Comparison of ENCODE assay signal across 23 cellular contexts in genomic region chr7:96664793-96665192, GRCh38. TPM values are rescaled to one million over a fixed set of nuclear protein-coding genes. Genes with fewer than 3 reads are reported as not detected.
DNase-seq lines count a peak whose midpoint lies in the region; ATAC-seq, FAIRE-seq and TF ChIP-seq lines count a peak whose summit lies in the region.
"Had no signal": no experiment of that assay in that cellular context is flagged by ENCODE, and none has a peak within 500 bp of the region (broad histone marks: within the 10 kb centered on the region; RNA-seq: fewer than 3 reads in every experiment).

No MANE protein-coding gene starts in this region.

- H3K4me1 Mint-ChIP-seq in CD8-positive, alpha-beta T cell (ENCODE audit: low read depth), result peaks cover 24% of the 10 kb centered on the region
- H3K4me1 Mint-ChIP-seq in naive thymus-derived CD8-positive, alpha-beta T cell, result peaks cover 15 to 26% (median 20%) of the 10 kb centered on the region in 4 donors

- no peak for DNase-seq in CD8-positive, alpha-beta T cell
- DNase-seq in GM12891 (ENCODE audit: insufficient read length, low spot score) (no peak), K562 (ENCODE audit: extremely low read depth in 1 of 4, low spot score in 3 of 4) (no peak), osteoblast (ENCODE audit: insufficient read length, low spot score, missing footprints) (peak; percentile 6), DMS53 (lab: John Stamatoyannopoulos, UW) (no peak), NCI-H2227 (lab: John Stamatoyannopoulos, UW; ENCODE audit: unreplicated experiment) (no peak)
- no peak for DNase-seq in naive thymus-derived CD8-positive, alpha-beta T cell
- DNase-seq: AML-193; CD4-positive, alpha-beta memory T cell; Karpas-422; MV-4-11; NCI-H1105; NCI-H1436 treated with DMSO at 0.1 percent for 48 hours; NCI-H187 treated with DMSO at 0.1 percent for 48 hours; NCI-H748 treated with DMSO at 0.1 percent for 48 hours; NK-92 treated with Interleukin-12 subunit alpha and Interleukin-12 subunit beta, amount 100 ng/mL, for 24 hours; PC-9; SJCRH30 had no signal

- H3K4me2 ChIP-seq in K562 (ENCODE audit: insufficient read depth, low read length), result no peak overlapping the region
- H3K4me2 ChIP-seq in osteoblast (ENCODE audit: insufficient read depth, low read length), result no peak overlapping the region
- H3K4me2 ChIP-seq: A549; BLaER1 treated with 17β-estradiol and CSF1 and Interleukin-3, amounts not matched to agents 10 nM and 100 nM; PC-9 had no signal

- H3K9me1 ChIP-seq in K562 (ENCODE audit: control insufficient read depth, insufficient read depth, low read length), result no peaks in the 10 kb centered on the region

- FAIRE-seq in GM12891 (lab: Jason Lieb, UNC) (no peak), K562 (lab: Jason Lieb, UNC) (no peak)
- FAIRE-seq: A549, H54 had no signal

- TF ChIP-seq POLR2A in GM12891 (IDR thresholded peaks at IDR 0.05; ENCODE audit: low read depth, low read length), result no peak
- no peak for TF ChIP-seq POLR2A in K562 (conservative IDR thresholded peaks at IDR 0.05)

- no peak overlapping the region for H3K4me3 ChIP-seq in CD8-positive, alpha-beta T cell (ENCODE audit: low read depth, low read length)
- H3K4me3 ChIP-seq in K562 (no peak overlapping the region), osteoblast (ENCODE audit: insufficient read depth, low read length) (no peak overlapping the region)
- H3K4me3 ChIP-seq: A549; BLaER1 treated with 17β-estradiol and CSF1 and Interleukin-3, amounts not matched to agents 10 nM and 100 nM; PC-9; SJCRH30 had no signal

- in situ Hi-C loops in K562 (cut with MboI), result no loop called here

- H3K27me3 ChIP-seq in CD8-positive, alpha-beta T cell (ENCODE audit: insufficient read depth, low read length), result no peaks in the 10 kb centered on the region
- H3K27me3 ChIP-seq in K562 (ENCODE audit: control insufficient read depth in 2 of 2, insufficient read depth in 2 of 2, low read length in 2 of 2), result no peaks in the 10 kb centered on the region
- H3K27me3 ChIP-seq in osteoblast (ENCODE audit: insufficient read depth, low read length), result no peaks in the 10 kb centered on the region
- H3K27me3 ChIP-seq: BLaER1 treated with 17β-estradiol and CSF1 and Interleukin-3, amounts not matched to agents 10 nM and 100 nM; SJCRH30 had no signal

- no TSS peak for BruUV-seq in K562 (replicated peaks; lab: Mats Ljungman, UMichigan)

- no peak overlapping the region for H3K4me3 Mint-ChIP-seq in CD8-positive, alpha-beta T cell
- no peak overlapping the region for H3K4me3 Mint-ChIP-seq in naive thymus-derived CD8-positive, alpha-beta T cell
- H3K4me3 Mint-ChIP-seq: CD4-positive, alpha-beta memory T cell had no signal

- H3K9me3 ChIP-seq in CD8-positive, alpha-beta T cell (ENCODE audit: low read length), result no peaks in the 10 kb centered on the region
- H3K9me3 ChIP-seq in K562 (replicated peaks; ENCODE audit: control insufficient read depth, insufficient read depth, low read depth, low read length) (no peaks in the 10 kb centered on the region), osteoblast (ENCODE audit: low read depth, low read length) (no peaks in the 10 kb centered on the region)
- H3K9me3 ChIP-seq: A549, SJCRH30 had no signal

- H3K36me3 Mint-ChIP-seq in CD8-positive, alpha-beta T cell, result peaks cover 31% of the 10 kb centered on the region
- H3K36me3 Mint-ChIP-seq in naive thymus-derived CD8-positive, alpha-beta T cell, result peaks cover 0 to 32% (median 14%) of the 10 kb centered on the region in 3 donors

- peak overlapping the region; percentile 49 for H3K27ac Mint-ChIP-seq in CD8-positive, alpha-beta T cell
- peak overlapping the region in 4 of 10 donors; percentile 12 to 49 (median 34) for H3K27ac Mint-ChIP-seq in naive thymus-derived CD8-positive, alpha-beta T cell

- 0% methylated on average over 2 of the region's 2 CpGs for WGBS in K562 (ENCODE audit: insufficient coverage, low coverage, missing lambda C conversion rate)

- intact Hi-C loops in CD8-positive, alpha-beta T cell (cut with DNase I, micrococcal nuclease), result no loop called here
- intact Hi-C loops in K562 (cut with micrococcal nuclease), result no loop called here

- H3K79me2 ChIP-seq in K562 (ENCODE audit: control insufficient read depth, insufficient read depth, low read length), result no peaks in the 10 kb centered on the region
- no peaks in the 10 kb centered on the region for H3K79me2 ChIP-seq in osteoblast (ENCODE audit: insufficient read depth, low read length)

- H3K36me3 ChIP-seq in CD8-positive, alpha-beta T cell (ENCODE audit: insufficient read depth, low read length), result no peaks in the 10 kb centered on the region
- H3K36me3 ChIP-seq in K562 (ENCODE audit: control insufficient read depth, insufficient read depth, low read length) (no peaks in the 10 kb centered on the region), osteoblast (ENCODE audit: insufficient read depth, low read length) (no peaks in the 10 kb centered on the region)

- no peak for TF ChIP-seq RAD21 in K562 (CRISPR knock-in tag; conservative IDR thresholded peaks at IDR 0.05 in 1 of 2, IDR thresholded peaks at IDR 0.05 in 1 of 2)

- H3K27ac ChIP-seq in CD8-positive, alpha-beta T cell (ENCODE audit: low read depth, low read length), result no peak overlapping the region
- H3K27ac ChIP-seq in K562 (ENCODE audit: extremely low read depth, low read depth, low read length) (no peak overlapping the region), osteoblast (ENCODE audit: low read depth, low read length) (no peak overlapping the region)
- H3K27ac ChIP-seq: A549, PC-9, SJCRH30 had no signal

- POLR2A ChIA-PET in CD8-positive, alpha-beta T cell (lab: Charles Lee), result interaction anchor here (0.9 to 1.5 kb wide), 2 partner anchors 10 to 16 kb away, joined by 3 to 4 read pairs; no protein-coding TSS in a partner anchor
- POLR2A ChIA-PET in K562 (lab: Yijun Ruan, JAX), result interaction anchor here (1.0 kb wide), 1 partner anchor 10 kb away, joined by 3 read pairs; no protein-coding TSS in a partner anchor
- POLR2A ChIA-PET in naive thymus-derived CD8-positive, alpha-beta T cell (lab: Charles Lee), result no interaction called here

- no peaks in the 10 kb centered on the region for H3K27me3 Mint-ChIP-seq in CD8-positive, alpha-beta T cell (ENCODE audit: low read depth)
- no peaks in the 10 kb centered on the region for H3K27me3 Mint-ChIP-seq in naive thymus-derived CD8-positive, alpha-beta T cell
- H3K27me3 Mint-ChIP-seq: CD4-positive, alpha-beta memory T cell had no signal

- no peak for TF ChIP-seq EP300 in K562 (IDR thresholded peaks at IDR 0.05; ENCODE audit: low read length)

- CTCF ChIA-PET in CD8-positive, alpha-beta T cell (lab: Charles Lee), result no interaction called here
- CTCF ChIA-PET in K562 (lab: Yijun Ruan, JAX; ENCODE audit: low intra/inter-chr PET ratio), result no interaction called here

- H2AFZ ChIP-seq in K562 (ENCODE audit: low read depth, low read length) (no peak overlapping the region), osteoblast (ENCODE audit: low read length) (no peak overlapping the region)
- H2AFZ ChIP-seq: PC-9 had no signal

- no peaks in the 10 kb centered on the region for H3K4me1 ChIP-seq in CD8-positive, alpha-beta T cell (ENCODE audit: insufficient read depth, low read length)
- no peaks in the 10 kb centered on the region for H3K4me1 ChIP-seq in K562 (replicated peaks in 1 of 2; ENCODE audit: control insufficient read depth in 2 of 2, insufficient read depth in 2 of 2, low read length in 2 of 2)
- peaks cover 4% of the 10 kb centered on the region for H3K4me1 ChIP-seq in osteoblast (ENCODE audit: insufficient read depth, low read length)
- H3K4me1 ChIP-seq: A549, SJCRH30 had no signal

- H4K20me1 ChIP-seq in K562 (replicated peaks; ENCODE audit: control insufficient read depth, insufficient read depth, low read length), result no peaks in the 10 kb centered on the region
- H4K20me1 ChIP-seq in osteoblast (ENCODE audit: insufficient read depth, low read length), result no peaks in the 10 kb centered on the region
- H4K20me1 ChIP-seq: BLaER1 treated with 17β-estradiol and CSF1 and Interleukin-3, amounts not matched to agents 10 nM and 100 nM had no signal

- H3K9me3 Mint-ChIP-seq in CD8-positive, alpha-beta T cell, result no peaks in the 10 kb centered on the region
- H3K9me3 Mint-ChIP-seq in naive thymus-derived CD8-positive, alpha-beta T cell, result peaks cover 0 to 3% (median 0%) of the 10 kb centered on the region in 9 donors
- H3K9me3 Mint-ChIP-seq: CD4-positive, alpha-beta memory T cell had no signal

- ATAC-seq in CD8-positive, alpha-beta T cell, result no peak
- ATAC-seq in K562, result no peak
- no peak for ATAC-seq in naive thymus-derived CD8-positive, alpha-beta T cell
- ATAC-seq: A549, Right ventricle myocardium inferior, SK-N-SH treated with all-trans-retinoic acid at 6 μM for 48 hours had no signal

- TF ChIP-seq CTCF in CD8-positive, alpha-beta T cell (IDR thresholded peaks at IDR 0.05), result no peak
- no peak for TF ChIP-seq CTCF in K562 (IDR thresholded peaks at IDR 0.05 in 2 of 3, conservative IDR thresholded peaks at IDR 0.05 in 1 of 3; ENCODE audit: insufficient read depth in 2 of 3, low read depth in 1 of 3, low read length in 3 of 3)
- no peak for TF ChIP-seq CTCF in osteoblast (IDR thresholded peaks at IDR 0.05; ENCODE audit: extremely low read depth, low read depth, low read length)

- no peak overlapping the region for H3K9ac ChIP-seq in K562 (ENCODE audit: insufficient read depth in 1 of 2, low read depth in 2 of 2, low read length in 2 of 2)
- H3K9ac ChIP-seq: BLaER1 treated with 17β-estradiol and CSF1 and Interleukin-3, amounts not matched to agents 10 nM and 100 nM had no signal

RNA-seq across cellular contexts. Expression of gene SEM1, which starts 44.9 kb away (rescaled TPM):
- total RNA-seq in CD8-positive, alpha-beta T cell, result 10 to 100 TPM; 14.7 to 15.6 TPM
- polyA plus RNA-seq in GM12891 (2012; ENCODE audit: low read depth, missing spikeins), result 196 TPM
- 14.1 and 57.9 TPM in 2 replicates for total RNA-seq in K562 (2011; cell fraction: chromatin; rRNA removed; ENCODE audit: low replicate concordance)
- total RNA-seq in K562 (2011; cell fraction: nucleolus; rRNA removed), result 5.7 and 10.9 TPM in 2 replicates
- total RNA-seq in K562 (2011; cell fraction: nucleoplasm; rRNA removed), result 34.2 and 66.3 TPM in 2 replicates
- 206 and 336 TPM in 2 replicates for total RNA-seq in K562 (2014; rRNA removed)
- 454 and 542 TPM in 2 replicates for total RNA-seq in K562 (2014; rRNA removed; fragmentation: Illumina TruSeq; extraction: Trizol)
- 500 and 532 TPM in 2 replicates for total RNA-seq in K562 (2015; rRNA removed; fragmentation: Illumina TruSeq; extraction: Trizol)
- 74.7 and 78.5 TPM in 2 replicates for total RNA-seq in K562 (2021)
- polyA plus RNA-seq in K562 (2011; rRNA removed), result 49.6 and 117 TPM in 2 replicates
- polyA plus RNA-seq in K562 (2011; cell fraction: cytosol; rRNA removed), result 6.5 and 16.5 TPM in 2 replicates
- polyA plus RNA-seq in K562 (2011; cell fraction: nucleus; rRNA removed), result 14.6 and 17.9 TPM in 2 replicates
- polyA plus RNA-seq in K562 (2012), result 131 and 707 TPM in 2 replicates
- 237 and 345 TPM in 2 replicates for polyA plus RNA-seq in K562 (2014; fragmentation: Illumina TruSeq; extraction: Trizol)
- 100 to 1,000 TPM; 560 to 756 TPM for polyA plus RNA-seq in K562 (2014; fragmentation: Nextera tagmentation; extraction: Ambion mirVana)
- polyA plus RNA-seq in K562 (2014; rRNA removed), result 869 and 938 TPM in 2 replicates
- polyA minus RNA-seq in K562 (2011; rRNA and poly(A)+ RNA removed), result 103 and 157 TPM in 2 replicates
- 14.1 and 17.6 TPM in 2 replicates for polyA minus RNA-seq in K562 (2011; cell fraction: cytosol; rRNA and poly(A)+ RNA removed)
- 18.0 and 25.1 TPM in 2 replicates for polyA minus RNA-seq in K562 (2011; cell fraction: nucleus; rRNA and poly(A)+ RNA removed)
- 16.3 and 21.5 TPM in 2 replicates for total RNA-seq in osteoblast
- total RNA-seq in naive thymus-derived CD8-positive, alpha-beta T cell, result 10 to 100 TPM; 29.3 to 31.0 TPM
- 100 to 1,000 TPM; 112 to 120 (median 113) TPM for polyA plus RNA-seq in naive thymus-derived CD8-positive, alpha-beta T cell
